ENCODE assay signal across 19 cellular contexts in genomic region chr11:78535027-78535426, GRCh38. TPM values are rescaled to one million over a fixed set of nuclear protein-coding genes. Genes with fewer than 3 reads are reported as not detected.
DNase-seq lines count a peak whose midpoint lies in the region; ATAC-seq and TF ChIP-seq lines count a peak whose summit lies in the region.
"Had no signal": no experiment of that assay in that cellular context is flagged by ENCODE, and none has a peak within 500 bp of the region (broad histone marks: within the 10 kb centered on the region; RNA-seq: fewer than 3 reads in every experiment).

No MANE protein-coding gene starts in this region.

- H3K79me2 ChIP-seq in PC-9 (ENCODE audit: low read depth): no peaks in the 10 kb centered on the region

- H3K27me3 ChIP-seq in PC-9 (ENCODE audit: insufficient read depth, low read depth): no peaks in the 10 kb centered on the region

- H3K36me3 ChIP-seq in PC-9 (ENCODE audit: low read depth): no peaks in the 10 kb centered on the region; the same call in 1 of the 2 replicates

- H4K20me1 ChIP-seq in PC-9 (ENCODE audit: insufficient read depth): peaks cover 9% of the 10 kb centered on the region

- no peak overlapping the region for H3K4me2 ChIP-seq in PC-9

- DNase-seq in GM12865 (ENCODE audit: low read depth) (peak; percentile 19), memory B cell (ENCODE audit: low spot score in 2 of 2) (peak in 1 of 2 donors; percentile 16), left colon (no peak), PC-9 (no peak), NCI-H748 (lab: John Stamatoyannopoulos, UW; ENCODE audit: unreplicated experiment) (no peak)
- DNase-seq: ACHN, DND-41, GF-D8, Kasumi-1, NCI-H1417, NCI-H1930, NCI-H2171, NCI-H82, SIG-M5 had no signal

- BruUV-seq in PC-9 (replicated peaks; lab: Mats Ljungman, UMichigan): no TSS peak

- H3K27ac Mint-ChIP-seq in memory B cell: no peak overlapping the region
- H3K27ac Mint-ChIP-seq: CD4-positive, alpha-beta memory T cell had no signal

- H3K36me3 Mint-ChIP-seq in memory B cell: peaks cover 11% of the 10 kb centered on the region

- no peak overlapping the region for H3K4me3 Mint-ChIP-seq in memory B cell
- H3K4me3 Mint-ChIP-seq: CD4-positive, alpha-beta memory T cell had no signal

- H3K4me1 ChIP-seq in PC-9 (replicated peaks; ENCODE audit: insufficient read depth): no peaks in the 10 kb centered on the region

- POLR2A ChIA-PET in PC-9 (lab: Charles Lee; ENCODE audit: unreplicated experiment): no interaction called here

- H3K9me3 Mint-ChIP-seq in memory B cell: peaks cover 3% of the 10 kb centered on the region
- H3K9me3 Mint-ChIP-seq: CD4-positive, alpha-beta memory T cell had no signal

- H3K9me3 ChIP-seq in PC-9 (ENCODE audit: insufficient read depth, low read depth): no peaks in the 10 kb centered on the region

- H3K4me3 ChIP-seq in GM12865 (ENCODE audit: low read depth, low read length) (no peak overlapping the region), PC-9 (no peak overlapping the region)

- ATAC-seq in GM19351 (IDR thresholded peaks at IDR 0.05; ENCODE audit: unreplicated experiment) (peak; percentile 66), HG03108 (IDR thresholded peaks at IDR 0.05; ENCODE audit: unreplicated experiment) (peak; percentile 39), memory B cell (ENCODE audit: low read depth) (peak; percentile 82), left colon (no peak), GM19035 (IDR thresholded peaks at IDR 0.05; ENCODE audit: unreplicated experiment) (no peak)
- ATAC-seq: HCT116 had no signal

- 0 out of 2 replicates have a peak, but pooled peaks cover 3% of the 10 kb centered on the region for H3K9me2 ChIP-seq in PC-9 (ENCODE audit: insufficient read depth)

- H3K27me3 Mint-ChIP-seq in memory B cell: no peaks in the 10 kb centered on the region
- H3K27me3 Mint-ChIP-seq: CD4-positive, alpha-beta memory T cell had no signal

- TF ChIP-seq CTCF in GM12865 (IDR thresholded peaks at IDR 0.05; ENCODE audit: insufficient read depth, low read depth, low read length, missing control alignments) (no peak), PC-9 (conservative IDR thresholded peaks at IDR 0.05) (no peak)

- no peak overlapping the region for H3K27ac ChIP-seq in PC-9

- CTCF ChIA-PET in PC-9 (lab: Charles Lee): no interaction called here

- H3K4me1 Mint-ChIP-seq in memory B cell: peaks cover 18% of the 10 kb centered on the region
- H3K4me1 Mint-ChIP-seq: CD4-positive, alpha-beta memory T cell had no signal

- no peaks in the 10 kb centered on the region for H3F3A ChIP-seq in PC-9 (ENCODE audit: insufficient read depth, low read depth)

- intact Hi-C loops in left colon (cut with DNase I, micrococcal nuclease) (no loop called here), PC-9 (cut with micrococcal nuclease; ENCODE audit: unreplicated experiment) (no loop called here)

- H2AFZ ChIP-seq in PC-9: no peak overlapping the region

RNA-seq across cellular contexts. Expression of gene NARS2, which starts 39.6 kb away (rescaled TPM):
- total RNA-seq in left colon (10 to 100 TPM; 12.3 to 14.2 TPM), PC-9 (2021) (22.4 and 25.1 TPM in 2 replicates)

Comparison
In these comparisons a context has a peak if more than half of its experiments do, and no peak if none do; other contexts are left out.
1. ATAC-seq: peak in GM19351 (single experiment), HG03108 (single experiment) and memory B cell (single experiment); none in left colon (single experiment) and GM19035 (single experiment).